In genomic region chr1:156282143-156282478, GRCh38 we compare ENCODE assay signal across 8 cellular contexts. TPM values are rescaled to one million over a fixed set of nuclear protein-coding genes. Genes with fewer than 3 reads are reported as not detected.
DNase-seq lines count a peak whose midpoint lies in the region; ATAC-seq and TF ChIP-seq lines count a peak whose summit lies in the region.

No MANE protein-coding gene starts in this region.

- H3K27ac ChIP-seq in DND-41 (ENCODE audit: low read length), result peak overlapping the region; percentile 86
- H3K27ac ChIP-seq in trophoblast cell (ENCODE audit: low read depth, low read length), result peak overlapping the region; percentile 69

- TF ChIP-seq CTCF in DND-41 (IDR thresholded peaks at IDR 0.05; ENCODE audit: borderline replicate concordance, extremely low read depth, low read length, poor library complexity, severe bottlenecking) (no peak), fibroblast of pulmonary artery (IDR thresholded peaks at IDR 0.05; ENCODE audit: low read length, missing control alignments) (no peak)

- H3K4me1 ChIP-seq in DND-41 (ENCODE audit: insufficient read depth, low read length), result peaks cover 37% of the 10 kb centered on the region
- peaks cover 20 to 21% of the 10 kb centered on the region in 2 experiments for H3K4me1 ChIP-seq in trophoblast cell (ENCODE audit: control insufficient read depth in 1 of 2, insufficient read depth in 2 of 2, low read length in 2 of 2)

- peak overlapping the region; percentile 99 for H4K8ac ChIP-seq in trophoblast cell (ENCODE audit: low read depth, low read length)

- H3K14ac ChIP-seq in trophoblast cell (ENCODE audit: low read length), result peak overlapping the region; percentile 99

- no CpG with 5 or more reads among the region's 10 CpGs for WGBS in trophoblast cell (ENCODE audit: extremely low coverage, insufficient coverage, insufficient read length)

- peaks cover 48% of the 10 kb centered on the region for H3K36me3 ChIP-seq in DND-41 (ENCODE audit: insufficient read depth, low read length)
- peaks cover 17 to 23% of the 10 kb centered on the region in 2 experiments for H3K36me3 ChIP-seq in trophoblast cell (ENCODE audit: control insufficient read depth in 1 of 2, insufficient read depth in 2 of 2, low read length in 2 of 2)

- peaks cover 40% of the 10 kb centered on the region for H4K20me1 ChIP-seq in DND-41 (ENCODE audit: insufficient read depth, low read length)

- H2BK120ac ChIP-seq in trophoblast cell (ENCODE audit: insufficient read depth, low read length, poor library complexity), result peak overlapping the region; percentile 99

- H2AK5ac ChIP-seq in trophoblast cell (ENCODE audit: low read length), result peak overlapping the region; percentile 97

- peak overlapping the region; percentile 76 for H3K18ac ChIP-seq in trophoblast cell (ENCODE audit: low read length)

- peak overlapping the region; percentile 97 for H2BK5ac ChIP-seq in trophoblast cell (ENCODE audit: low read depth, low read length, poor library complexity)

- ATAC-seq in DND-41 (ENCODE audit: insufficient read depth, low read depth), result no peak
- ATAC-seq in HG03097 (IDR thresholded peaks at IDR 0.05; ENCODE audit: low FRiP score, unreplicated experiment), result peak; percentile 6
- peak; percentile 7 for ATAC-seq in SK-N-SH treated with all-trans-retinoic acid at 6 μM for 48 hours
- ATAC-seq in GM21526 (IDR thresholded peaks at IDR 0.05; ENCODE audit: low FRiP score, unreplicated experiment), result no peak
- ATAC-seq in GM21717 (IDR thresholded peaks at IDR 0.05; ENCODE audit: unreplicated experiment), result no peak
- ATAC-seq in GM21423 (IDR thresholded peaks at IDR 0.05; ENCODE audit: unreplicated experiment), result no peak

- peak overlapping the region; percentile 92 for H3K4me2 ChIP-seq in DND-41 (ENCODE audit: insufficient read depth, low read length)
- H3K4me2 ChIP-seq in trophoblast cell (ENCODE audit: low read length), result peak overlapping the region; percentile 86

- H2AFZ ChIP-seq in DND-41 (ENCODE audit: low read depth, low read length), result peak overlapping the region; percentile 64
- H2AFZ ChIP-seq in trophoblast cell (ENCODE audit: insufficient read depth, low read length, poor library complexity), result no peak overlapping the region

- peak overlapping the region; percentile 99 for H4K91ac ChIP-seq in trophoblast cell (ENCODE audit: low read depth, low read length)

- peak overlapping the region; percentile 85 for H4K12ac ChIP-seq in trophoblast cell (ENCODE audit: low read depth, low read length)

- no peaks in the 10 kb centered on the region for H3K9me3 ChIP-seq in DND-41 (ENCODE audit: insufficient read depth, low read length, severe bottlenecking)
- H3K9me3 ChIP-seq in trophoblast cell (ENCODE audit: insufficient read depth, low read depth, low read length), result no peaks in the 10 kb centered on the region

- peak overlapping the region; percentile 85 for H3K9ac ChIP-seq in DND-41 (ENCODE audit: low read depth, low read length)
- H3K9ac ChIP-seq in trophoblast cell (ENCODE audit: low read length), result peak overlapping the region; percentile 92

- peak overlapping the region; percentile 85 for H3K4ac ChIP-seq in trophoblast cell (ENCODE audit: low read depth, low read length)

- peaks cover 5% of the 10 kb centered on the region for H3K79me1 ChIP-seq in trophoblast cell (ENCODE audit: low read length)

- H3K79me2 ChIP-seq in DND-41 (ENCODE audit: insufficient read depth, low read length) (peaks cover 70% of the 10 kb centered on the region), trophoblast cell (ENCODE audit: control insufficient read depth, insufficient read depth, low read length, poor library complexity) (peaks cover 20% of the 10 kb centered on the region)

- H2BK12ac ChIP-seq in trophoblast cell (ENCODE audit: low read length), result no peak overlapping the region

- DNase-seq in DND-41 (no peak), fibroblast of pulmonary artery (ENCODE audit: low read depth) (no peak), trophoblast cell (peak in 1 of 2 donors; percentile 26)

- peak overlapping the region; percentile 80 to 91 for H3K4me3 ChIP-seq in DND-41 (ENCODE audit: low read depth in 1 of 2, low read length in 2 of 2)
- H3K4me3 ChIP-seq in fibroblast of pulmonary artery (replicated peaks; ENCODE audit: low read depth, low read length), result peak overlapping the region; percentile 93
- peak overlapping the region; percentile 94 for H3K4me3 ChIP-seq in trophoblast cell (ENCODE audit: low read depth, low read length)

- H3K27me3 ChIP-seq in DND-41 (ENCODE audit: insufficient read depth, low read length, poor library complexity), result no peaks in the 10 kb centered on the region
- H3K27me3 ChIP-seq in trophoblast cell (ENCODE audit: insufficient read depth, low read length), result no peaks in the 10 kb centered on the region

- no peak overlapping the region for H3K23ac ChIP-seq in trophoblast cell (ENCODE audit: low read length)

TF ChIP-seq in SK-N-SH treated with all-trans-retinoic acid at 6 μM for 48 hours, 23 proteins besides CTCF, POLR2A, EP300 and RAD21:
- TF ChIP-seq RARB (CRISPR knock-in tag; IDR thresholded peaks at IDR 0.05) (no peak), TCF4 (CRISPR knock-in tag; IDR thresholded peaks at IDR 0.05; ENCODE audit: borderline replicate concordance) (no peak), ZFP30 (CRISPR knock-in tag; IDR thresholded peaks at IDR 0.05) (no peak), POU6F1 (CRISPR knock-in tag; IDR thresholded peaks at IDR 0.05; ENCODE audit: borderline replicate concordance, low read depth) (no peak), BACH2 (CRISPR knock-in tag; IDR thresholded peaks at IDR 0.05; ENCODE audit: borderline replicate concordance) (no peak), ZC3H10 (CRISPR knock-in tag; IDR thresholded peaks at IDR 0.05) (no peak), ZFP3 (CRISPR knock-in tag; IDR thresholded peaks at IDR 0.05) (no peak), GLIS3 (CRISPR knock-in tag; IDR thresholded peaks at IDR 0.05) (no peak), CSDC2 (CRISPR knock-in tag; IDR thresholded peaks at IDR 0.05) (no peak)

RNA-seq across cellular contexts. Expression of gene SMG5, which starts 0.5 kb away (rescaled TPM):
- 44.5 and 46.5 TPM in 2 replicates for polyA plus RNA-seq in trophoblast cell (2013)

RNA-seq across cellular contexts. Expression of gene TMEM79, which starts 2.0 kb away (rescaled TPM):
- 3.2 and 3.8 TPM in 2 replicates for polyA plus RNA-seq in trophoblast cell (2013)

RNA-seq across cellular contexts. Expression of gene GLMP, which starts 13.4 kb away (rescaled TPM):
- polyA plus RNA-seq in trophoblast cell (2013), result 64.4 and 70.4 TPM in 2 replicates

RNA-seq across cellular contexts. Expression of gene VHLL, which starts 17.0 kb away (rescaled TPM):
- not detected in 2 replicates for polyA plus RNA-seq in trophoblast cell (2013)

RNA-seq across cellular contexts. Expression of gene PAQR6, which starts 34.3 kb away (rescaled TPM):
- 7.8 and 8.5 TPM in 2 replicates for polyA plus RNA-seq in trophoblast cell (2013)

Comparison
In these comparisons a context has a peak if more than half of its experiments do, and no peak if none do; other contexts are left out.
1. ATAC-seq: peak in HG03097 (single experiment) and SK-N-SH treated with all-trans-retinoic acid at 6 μM for 48 hours (single experiment); none in DND-41 (single experiment), GM21526 (single experiment), GM21717 (single experiment) and GM21423 (single experiment).
2. Peak in every context shown above with its lines, with median percentiles within 50 percentile points of each other: H3K4me3 ChIP-seq.